34 cellular contexts compared by ENCODE assay signal in genomic region chr6:163768905-163769304, GRCh38.
"Had no signal": no experiment of that assay in that cellular context is flagged by ENCODE, and none has a peak within 500 bp of the region (broad histone marks: within the 10 kb centered on the region; RNA-seq: fewer than 3 reads in every experiment).

No MANE protein-coding gene starts in this region.

- H3K4me1 Mint-ChIP-seq: activated B cell treated with CpG ODN at 0.5 μM for 24 hours; activated CD4-positive, alpha-beta T cell treated with anti-CD3 and anti-CD28 coated beads for 36 hours; activated CD8-positive, alpha-beta memory T cell treated with anti-CD3 and anti-CD28 coated beads, Interleukin-2, amount 10 ng/mL, durations not matched to agents 7 days and 5 days; T-helper 17 cell had no signal

- H3K27ac Mint-ChIP-seq: activated B cell treated with CpG ODN at 0.5 μM for 24 hours; activated CD4-positive, alpha-beta memory T cell treated with anti-CD3 and anti-CD28 coated beads for 36 hours; activated CD4-positive, alpha-beta memory T cell treated with anti-CD3 and anti-CD28 coated beads, Interleukin-2, amount 10 ng/mL, durations not matched to agents 7 days and 5 days; activated CD4-positive, alpha-beta T cell treated with anti-CD3 and anti-CD28 coated beads for 36 hours; activated CD4-positive, alpha-beta T cell treated with anti-CD3 and anti-CD28 coated beads, Interleukin-2, amount 10 ng/mL, durations not matched to agents 24 days and 14 days; activated CD4-positive, alpha-beta T cell treated with anti-CD3 and anti-CD28 coated beads, Interleukin-2, amount 10 ng/mL, durations not matched to agents 7 days and 5 days; activated CD8-positive, alpha-beta memory T cell treated with anti-CD3 and anti-CD28 coated beads, Interleukin-2, amount 10 ng/mL, durations not matched to agents 7 days and 5 days; activated CD8-positive, alpha-beta T cell treated with anti-CD3 and anti-CD28 coated beads for 36 hours; activated CD8-positive, alpha-beta T cell treated with anti-CD3 and anti-CD28 coated beads, Interleukin-2, amount 10 ng/mL, durations not matched to agents 7 days and 5 days; activated T-cell treated with anti-CD3 and anti-CD28 coated beads, Interleukin-2, amount 50 U/mL, for 24 hours; T-helper 1 cell treated with Interleukin-12 subunit alpha and Interleukin-12 subunit beta and Interleukin-4 antibody, amounts not matched to agents 30 μg/mL and 1 μg/mL, for 36 hours; T-helper 17 cell; T-helper 2 cell treated with Interferon-gamma antibody and Interleukin-4, amounts not matched to agents 5 μg/mL and 100 μg/mL, for 36 hours; WTC11 had no signal

- DNase-seq: activated B cell treated with CpG ODN at 0.5 μM for 24 hours; activated CD4-positive, alpha-beta memory T cell treated with anti-CD3 and anti-CD28 coated beads for 36 hours; activated CD4-positive, alpha-beta memory T cell treated with anti-CD3 and anti-CD28 coated beads, Interleukin-2, amount 10 ng/mL, durations not matched to agents 7 days and 5 days; activated CD4-positive, alpha-beta T cell treated with anti-CD3 and anti-CD28 coated beads for 1 hour; activated CD4-positive, alpha-beta T cell treated with anti-CD3 and anti-CD28 coated beads for 36 hours; activated CD4-positive, alpha-beta T cell treated with anti-CD3 and anti-CD28 coated beads for 48 hours; activated CD4-positive, alpha-beta T cell treated with anti-CD3 and anti-CD28 coated beads, Interleukin-2, amount 10 ng/mL, durations not matched to agents 24 days and 14 days; activated CD4-positive, alpha-beta T cell treated with anti-CD3 and anti-CD28 coated beads, Interleukin-2, amount 10 ng/mL, durations not matched to agents 7 days and 5 days; activated CD4-positive, alpha-beta T cell treated with anti-CD3 and anti-CD28 coated beads, Interleukin-2, amount 50 U/mL, for 1 hour; activated CD4-positive, alpha-beta T cell treated with anti-CD3 and anti-CD28 coated beads, Interleukin-2, amount 50 U/mL, for 4 hours; activated CD4-positive, alpha-beta T cell treated with anti-CD3 and anti-CD28 coated beads, Interleukin-2, amount 50 U/mL, for 48 hours; activated CD4-positive, CD25-positive, alpha-beta regulatory T cell; activated CD4-positive, CD25-positive, alpha-beta regulatory T cell treated with anti-CD3 and anti-CD28 coated beads, Interleukin-2, amount 50 U/mL, for 72 hours; activated CD8-positive, alpha-beta memory T cell treated with anti-CD3 and anti-CD28 coated beads for 24 hours; activated CD8-positive, alpha-beta memory T cell treated with anti-CD3 and anti-CD28 coated beads, Interleukin-2, amount 10 ng/mL, durations not matched to agents 7 days and 5 days; activated CD8-positive, alpha-beta memory T cell treated with anti-CD3 and anti-CD28 coated beads, Interleukin-2, amount 50 U/mL, for 4 hours; activated CD8-positive, alpha-beta memory T cell treated with anti-CD3 and anti-CD28 coated beads, Interleukin-2, amount 50 U/mL, for 48 hours; activated CD8-positive, alpha-beta T cell treated with anti-CD3 and anti-CD28 coated beads for 36 hours; activated CD8-positive, alpha-beta T cell treated with anti-CD3 and anti-CD28 coated beads, Interleukin-2, amount 10 ng/mL, durations not matched to agents 7 days and 5 days; activated T-cell treated with anti-CD3 and anti-CD28 coated beads for 4 hours; activated T-cell treated with anti-CD3 and anti-CD28 coated beads, Interleukin-2, amount 50 U/mL, for 1 hour; activated T-cell treated with anti-CD3 and anti-CD28 coated beads, Interleukin-2, amount 50 U/mL, for 24 hours; T-helper 1 cell; T-helper 17 cell; T-helper 2 cell; T-helper 9 cell; T1000; WERI-Rb-1 had no signal

- ATAC-seq: activated CD4-positive, alpha-beta T cell treated with anti-CD3 and anti-CD28 coated beads for 36 hours; activated CD4-positive, CD25-positive, alpha-beta regulatory T cell treated with anti-CD3 and anti-CD28 coated beads, Interleukin-2, amount 50 U/mL, for 24 hours; activated CD8-positive, alpha-beta memory T cell treated with anti-CD3 and anti-CD28 coated beads, Interleukin-2, amount 10 ng/mL, durations not matched to agents 7 days and 5 days; activated CD8-positive, alpha-beta T cell treated with anti-CD3 and anti-CD28 coated beads for 36 hours; activated CD8-positive, alpha-beta T cell treated with anti-CD3 and anti-CD28 coated beads, Interleukin-2, amount 10 ng/mL, durations not matched to agents 7 days and 5 days; T-helper 17 cell; WTC11 had no signal

- H3K36me3 ChIP-seq: WERI-Rb-1 had no signal

- FAIRE-seq: TTC549 had no signal

- H3K27ac ChIP-seq: VCaP, WERI-Rb-1 had no signal

- H3K9me3 Mint-ChIP-seq: activated B cell treated with CpG ODN at 0.5 μM for 24 hours; activated CD4-positive, alpha-beta memory T cell treated with anti-CD3 and anti-CD28 coated beads for 36 hours; activated CD4-positive, alpha-beta memory T cell treated with anti-CD3 and anti-CD28 coated beads, Interleukin-2, amount 10 ng/mL, durations not matched to agents 7 days and 5 days; activated CD4-positive, alpha-beta T cell treated with anti-CD3 and anti-CD28 coated beads, Interleukin-2, amount 10 ng/mL, durations not matched to agents 24 days and 14 days; activated CD4-positive, alpha-beta T cell treated with anti-CD3 and anti-CD28 coated beads, Interleukin-2, amount 10 ng/mL, durations not matched to agents 7 days and 5 days; activated CD8-positive, alpha-beta T cell treated with anti-CD3 and anti-CD28 coated beads for 36 hours; activated T-cell treated with anti-CD3 and anti-CD28 coated beads, Interleukin-2, amount 50 U/mL, for 24 hours; T-helper 1 cell treated with Interleukin-12 subunit alpha and Interleukin-12 subunit beta and Interleukin-4 antibody, amounts not matched to agents 30 μg/mL and 1 μg/mL, for 36 hours; T-helper 2 cell treated with Interferon-gamma antibody and Interleukin-4, amounts not matched to agents 5 μg/mL and 100 μg/mL, for 36 hours; WTC11 had no signal

- H3K36me3 Mint-ChIP-seq: activated CD4-positive, alpha-beta memory T cell treated with anti-CD3 and anti-CD28 coated beads for 36 hours; activated CD8-positive, alpha-beta memory T cell treated with anti-CD3 and anti-CD28 coated beads, Interleukin-2, amount 10 ng/mL, durations not matched to agents 7 days and 5 days; WTC11 had no signal

- H3K4me3 Mint-ChIP-seq: activated B cell treated with CpG ODN at 0.5 μM for 24 hours; activated CD4-positive, alpha-beta memory T cell treated with anti-CD3 and anti-CD28 coated beads for 36 hours; activated CD4-positive, alpha-beta memory T cell treated with anti-CD3 and anti-CD28 coated beads, Interleukin-2, amount 10 ng/mL, durations not matched to agents 7 days and 5 days; activated CD4-positive, alpha-beta T cell treated with anti-CD3 and anti-CD28 coated beads for 36 hours; activated CD4-positive, alpha-beta T cell treated with anti-CD3 and anti-CD28 coated beads, Interleukin-2, amount 10 ng/mL, durations not matched to agents 24 days and 14 days; activated CD4-positive, alpha-beta T cell treated with anti-CD3 and anti-CD28 coated beads, Interleukin-2, amount 10 ng/mL, durations not matched to agents 7 days and 5 days; activated CD8-positive, alpha-beta memory T cell treated with anti-CD3 and anti-CD28 coated beads, Interleukin-2, amount 10 ng/mL, durations not matched to agents 7 days and 5 days; activated CD8-positive, alpha-beta T cell treated with anti-CD3 and anti-CD28 coated beads for 36 hours; activated CD8-positive, alpha-beta T cell treated with anti-CD3 and anti-CD28 coated beads, Interleukin-2, amount 10 ng/mL, durations not matched to agents 7 days and 5 days; activated T-cell treated with anti-CD3 and anti-CD28 coated beads, Interleukin-2, amount 50 U/mL, for 24 hours; T-helper 1 cell treated with Interleukin-12 subunit alpha and Interleukin-12 subunit beta and Interleukin-4 antibody, amounts not matched to agents 30 μg/mL and 1 μg/mL, for 36 hours; T-helper 17 cell; T-helper 2 cell treated with Interferon-gamma antibody and Interleukin-4, amounts not matched to agents 5 μg/mL and 100 μg/mL, for 36 hours; WTC11 had no signal
